Comparison of ENCODE assay signal across 7 cellular contexts in the genomic region with DNA sequence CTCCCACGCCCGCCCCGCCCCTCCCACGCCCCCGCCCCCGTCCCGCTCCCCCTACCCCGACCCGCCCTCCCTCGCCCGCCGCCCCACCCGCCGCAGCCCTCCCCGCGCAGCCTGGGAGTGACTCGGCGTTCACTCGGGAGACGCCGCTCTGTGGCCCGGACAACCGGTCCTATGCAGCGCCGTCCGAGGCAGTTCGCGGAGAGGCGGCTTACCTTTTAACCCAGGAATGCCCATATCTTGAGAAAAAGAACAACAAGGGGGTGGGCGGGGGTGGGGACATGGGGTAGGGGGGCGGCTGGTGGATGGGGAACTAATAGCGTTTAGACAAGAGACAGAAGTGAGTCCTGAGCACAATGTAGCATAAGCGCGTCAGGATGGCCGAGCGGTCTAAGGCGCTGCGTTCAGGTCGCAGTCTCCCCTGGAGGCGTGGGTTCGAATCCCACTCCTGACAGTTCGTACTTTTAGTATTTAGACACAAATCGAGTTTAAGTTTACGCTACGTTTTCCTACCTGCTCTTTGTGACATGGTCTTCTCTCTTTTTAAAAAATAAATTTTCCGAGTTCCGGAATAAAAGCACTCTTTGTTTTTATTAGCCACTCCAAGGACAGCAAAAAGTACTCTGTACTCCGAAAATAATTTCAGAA. TPM values are rescaled to one million over a fixed set of nuclear protein-coding genes. Genes with fewer than 3 reads are reported as not detected.
DNase-seq lines count a peak whose midpoint lies in the region; ATAC-seq and TF ChIP-seq lines count a peak whose summit lies in the region.

No MANE protein-coding gene starts in this region.

- ATAC-seq in GM18502 (IDR thresholded peaks at IDR 0.05; ENCODE audit: poor library complexity, unreplicated experiment), result peak; percentile 63
- peak; percentile 59 for ATAC-seq in HG02870 (IDR thresholded peaks at IDR 0.05; ENCODE audit: unreplicated experiment)
- peak; percentile 93 for ATAC-seq in sciatic nerve

- in situ Hi-C loops in astrocyte of the cerebellum (cut with HindIII; ENCODE audit: low sequenced_read_pairs), result no loop called here

- DNase-seq in NCI-H1694 (lab: John Stamatoyannopoulos, UW), result peak; percentile 56
- peak; percentile 82 for DNase-seq in T-helper 9 cell
- DNase-seq in astrocyte of the cerebellum (ENCODE audit: low read depth), result peak; percentile 66
- DNase-seq in hypothalamus (lab: John Stamatoyannopoulos, UW), result peak; percentile 33 to 94 (median 85)
- peak; percentile 92 for DNase-seq in sciatic nerve (ENCODE audit: low spot score)

- peak overlapping the region; percentile 44 for H3K4me3 ChIP-seq in astrocyte of the cerebellum (ENCODE audit: low read depth, low read length)

- no peak for TF ChIP-seq CTCF in astrocyte of the cerebellum (IDR thresholded peaks at IDR 0.05; ENCODE audit: low read depth, low read length, missing control alignments)

- intact Hi-C loops in sciatic nerve (cut with DNase I), result no loop called here

RNA-seq across cellular contexts. Expression of a gene that starts 17.2 kb away (rescaled TPM):
- total RNA-seq in sciatic nerve, result 40.3 TPM

RNA-seq across cellular contexts. Expression of a gene that starts 20.9 kb away (rescaled TPM):
- not detected for total RNA-seq in sciatic nerve

Comparison
In these comparisons a context has a peak if more than half of its experiments do, and no peak if none do; other contexts are left out.
1. Peak in every context shown above with its lines: DNase-seq, ATAC-seq and H3K4me3 ChIP-seq.